Comparison of ENCODE assay signal across 25 cellular contexts in genomic region chr6:114390176-114390575, GRCh38. TPM values are rescaled to one million over a fixed set of nuclear protein-coding genes. Genes with fewer than 3 reads are reported as not detected.
"Had no signal": no experiment of that assay in that cellular context is flagged by ENCODE, and none has a peak within 500 bp of the region (broad histone marks: within the 10 kb centered on the region; RNA-seq: fewer than 3 reads in every experiment).

No MANE protein-coding gene starts in this region.

- H3K27ac Mint-ChIP-seq: activated naive CD8-positive, alpha-beta T cell treated with anti-CD3 and anti-CD28 coated beads, Interleukin-2, amount 10 ng/mL, durations not matched to agents 7 days and 5 days; endodermal cell; stimulated activated naive CD8-positive, alpha-beta T cell treated with anti-CD3 and anti-CD28 coated beads, Interleukin-15, amount 100 ng/mL, for 72 hours; T-helper 17 cell had no signal

- H3K27ac ChIP-seq: brain microvascular endothelial cell, colonic mucosa, epithelial cell of prostate, foreskin keratinocyte, left ventricle myocardium inferior, prostate gland, right atrium auricular region, suprapubic skin, transverse colon, vagina, WERI-Rb-1 had no signal

- H3K4me3 Mint-ChIP-seq: activated naive CD8-positive, alpha-beta T cell treated with anti-CD3 and anti-CD28 coated beads, Interleukin-2, amount 10 ng/mL, durations not matched to agents 7 days and 5 days; endodermal cell; stimulated activated naive CD8-positive, alpha-beta T cell treated with anti-CD3 and anti-CD28 coated beads, Interleukin-15, amount 100 ng/mL, for 72 hours; T-helper 17 cell had no signal

- H3K4me1 Mint-ChIP-seq: activated naive CD8-positive, alpha-beta T cell treated with anti-CD3 and anti-CD28 coated beads, Interleukin-2, amount 10 ng/mL, durations not matched to agents 7 days and 5 days; stimulated activated naive CD8-positive, alpha-beta T cell treated with anti-CD3 and anti-CD28 coated beads, Interleukin-15, amount 100 ng/mL, for 72 hours; T-helper 17 cell had no signal

- ATAC-seq: foreskin keratinocyte; stimulated activated naive CD8-positive, alpha-beta T cell treated with anti-CD3 and anti-CD28 coated beads, Interleukin-15, amount 100 ng/mL, for 72 hours; T-helper 17 cell had no signal

- H3K9me3 ChIP-seq: colonic mucosa, left ventricle myocardium inferior, prostate gland, right atrium auricular region, suprapubic skin, transverse colon, vagina had no signal

- H3K27me3 Mint-ChIP-seq: activated naive CD8-positive, alpha-beta T cell treated with anti-CD3 and anti-CD28 coated beads, Interleukin-2, amount 10 ng/mL, durations not matched to agents 7 days and 5 days; stimulated activated naive CD8-positive, alpha-beta T cell treated with anti-CD3 and anti-CD28 coated beads, Interleukin-15, amount 100 ng/mL, for 72 hours; T-helper 17 cell had no signal

- H3K9me3 Mint-ChIP-seq: activated naive CD8-positive, alpha-beta T cell treated with anti-CD3 and anti-CD28 coated beads, Interleukin-2, amount 10 ng/mL, durations not matched to agents 7 days and 5 days; endodermal cell; stimulated activated naive CD8-positive, alpha-beta T cell treated with anti-CD3 and anti-CD28 coated beads, Interleukin-15, amount 100 ng/mL, for 72 hours had no signal

- DNase-seq: activated CD4-positive, alpha-beta T cell treated with anti-CD3 and anti-CD28 coated beads, Interleukin-2, amount 50 U/mL, for 48 hours; activated naive CD8-positive, alpha-beta T cell treated with anti-CD3 and anti-CD28 coated beads, Interleukin-2, amount 10 ng/mL, durations not matched to agents 7 days and 5 days; activated T-cell treated with anti-CD3 and anti-CD28 coated beads for 4 hours; brain microvascular endothelial cell; central memory CD4-positive, alpha-beta T cell; colonic mucosa; endodermal cell; foreskin keratinocyte; kidney glomerular epithelial cell; left ventricle myocardium inferior; small intestine; stimulated activated CD4-positive, alpha-beta T cell treated with anti-CD3 and anti-CD28 coated beads, Interleukin-15, amount 100 ng/mL, for 24 hours; stimulated activated CD4-positive, alpha-beta T cell treated with anti-CD3 and anti-CD28 coated beads, Interleukin-2, amount 100 ng/mL, for 48 hours; stimulated activated naive CD8-positive, alpha-beta T cell treated with anti-CD3 and anti-CD28 coated beads, Interleukin-15, amount 100 ng/mL, for 72 hours; T-helper 17 cell; transverse colon; WERI-Rb-1 had no signal

- H3K4me1 ChIP-seq: colonic mucosa, foreskin keratinocyte, left ventricle myocardium inferior, prostate gland, right atrium auricular region, suprapubic skin, transverse colon, vagina had no signal

- H3K4me3 ChIP-seq: colonic mucosa, left ventricle myocardium inferior, prostate gland, right atrium auricular region, suprapubic skin, transverse colon, vagina had no signal

- H3K36me3 Mint-ChIP-seq: activated naive CD8-positive, alpha-beta T cell treated with anti-CD3 and anti-CD28 coated beads, Interleukin-2, amount 10 ng/mL, durations not matched to agents 7 days and 5 days had no signal

- H3K27me3 ChIP-seq: brain microvascular endothelial cell, colonic mucosa, foreskin keratinocyte, right atrium auricular region, suprapubic skin, transverse colon, vagina had no signal

RNA-seq across cellular contexts. Expression of gene HS3ST5, which starts 47.4 kb away (rescaled TPM):
- total RNA-seq: activated naive CD8-positive, alpha-beta T cell treated with anti-CD3 and anti-CD28 coated beads, Interleukin-2, amount 10 ng/mL, durations not matched to agents 7 days and 5 days; foreskin keratinocyte; left ventricle myocardium inferior; mononuclear cell; right atrium auricular region; suprapubic skin; T-helper 17 cell; vagina had no signal
- polyA plus RNA-seq: fibroblast of lung, foreskin keratinocyte, neural cell had no signal
